ENCODE assay signal across 8 cellular contexts in genomic region chr1:165403835-165404482, GRCh38. TPM values are rescaled to one million over a fixed set of nuclear protein-coding genes. Genes with fewer than 3 reads are reported as not detected.
A peak's percentile ranks its signal among the peaks of the same experiment; 100 is the strongest.
DNase-seq lines count a peak whose midpoint lies in the region; ATAC-seq and TF ChIP-seq lines count a peak whose summit lies in the region.

No MANE protein-coding gene starts in this region.

- H3K27ac Mint-ChIP-seq in natural killer cell treated with Interleukin-12 subunit alpha and Interleukin-12 subunit beta and Interleukin-15 and Interleukin-18, amount 100 ng/mL, for 72 hours, result no peak overlapping the region

- H3K9me3 Mint-ChIP-seq in natural killer cell treated with Interleukin-12 subunit alpha and Interleukin-12 subunit beta and Interleukin-15 and Interleukin-18, amount 100 ng/mL, for 72 hours, result no peaks in the 10 kb centered on the region

- peak; percentile 43 to 61 for ATAC-seq in natural killer cell treated with Interleukin-12 subunit alpha and Interleukin-12 subunit beta and Interleukin-15 and Interleukin-18, amount 100 ng/mL, for 72 hours
- ATAC-seq in GM18861 (IDR thresholded peaks at IDR 0.05; ENCODE audit: unreplicated experiment) (no peak), GM18520 (IDR thresholded peaks at IDR 0.05; ENCODE audit: unreplicated experiment) (no peak)

- DNase-seq in D341Med (ENCODE audit: low spot score), result peak; percentile 78
- peak; percentile 30 for DNase-seq in GM19238 (ENCODE audit: insufficient read length, low spot score)
- peak; percentile 10 for DNase-seq in HT1080 (ENCODE audit: low read depth)
- peak; percentile 9 for DNase-seq in SK-N-DZ (ENCODE audit: low spot score)
- peak; percentile 38 for DNase-seq in epithelial cell of esophagus (ENCODE audit: low read depth)
- DNase-seq in natural killer cell treated with Interleukin-12 subunit alpha and Interleukin-12 subunit beta and Interleukin-15 and Interleukin-18, amount 100 ng/mL, for 72 hours (ENCODE audit: low spot score), result no peak

- no peak overlapping the region for H3K4me3 ChIP-seq in epithelial cell of esophagus (ENCODE audit: low read length)

- no peak overlapping the region for H3K4me3 Mint-ChIP-seq in natural killer cell treated with Interleukin-12 subunit alpha and Interleukin-12 subunit beta and Interleukin-15 and Interleukin-18, amount 100 ng/mL, for 72 hours

- H3K36me3 Mint-ChIP-seq in natural killer cell treated with Interleukin-12 subunit alpha and Interleukin-12 subunit beta and Interleukin-15 and Interleukin-18, amount 100 ng/mL, for 72 hours, result no peaks in the 10 kb centered on the region

- H3K27me3 Mint-ChIP-seq in natural killer cell treated with Interleukin-12 subunit alpha and Interleukin-12 subunit beta and Interleukin-15 and Interleukin-18, amount 100 ng/mL, for 72 hours, result peaks cover 20 to 22% of the 10 kb centered on the region in 2 donors

- H3K4me1 Mint-ChIP-seq in natural killer cell treated with Interleukin-12 subunit alpha and Interleukin-12 subunit beta and Interleukin-15 and Interleukin-18, amount 100 ng/mL, for 72 hours (ENCODE audit: low read depth in 2 of 2), result no peaks in the 10 kb centered on the region

- TF ChIP-seq CTCF in epithelial cell of esophagus (IDR thresholded peaks at IDR 0.05; ENCODE audit: insufficient read depth, low read depth, low read length, missing control alignments), result peak; percentile 71

RNA-seq across cellular contexts. Expression of gene RXRG, which starts 41.0 kb away (rescaled TPM):
- not detected in 2 replicates for total RNA-seq in HT1080 (2014; rRNA removed; shearing (Covaris generic))
- not detected in 2 replicates for polyA plus RNA-seq in HT1080 (2015; cell fraction: cytosol; rRNA removed)
- not detected in 2 replicates for polyA plus RNA-seq in HT1080 (2015; cell fraction: nucleus; rRNA removed)
- polyA plus RNA-seq in SK-N-DZ (2014; cell fraction: cytosol; rRNA removed), result not detected in 2 replicates
- not detected in 2 replicates for polyA plus RNA-seq in SK-N-DZ (2014; cell fraction: nucleus; rRNA removed)
- total RNA-seq in natural killer cell treated with Interleukin-12 subunit alpha and Interleukin-12 subunit beta and Interleukin-15 and Interleukin-18, amount 100 ng/mL, for 72 hours, result not detected

RNA-seq across cellular contexts. Expression of gene LMX1A, which starts 47.4 kb away (rescaled TPM):
- not detected in 2 replicates for total RNA-seq in HT1080 (2014; rRNA removed; shearing (Covaris generic))
- not detected in 2 replicates for polyA plus RNA-seq in HT1080 (2015; cell fraction: cytosol; rRNA removed)
- not detected in 2 replicates for polyA plus RNA-seq in HT1080 (2015; cell fraction: nucleus; rRNA removed)
- polyA plus RNA-seq in SK-N-DZ (2014; cell fraction: cytosol; rRNA removed), result 0.46 and 1.4 TPM in 2 replicates
- polyA plus RNA-seq in SK-N-DZ (2014; cell fraction: nucleus; rRNA removed), result 0.19 and 1.1 TPM in 2 replicates
- total RNA-seq in natural killer cell treated with Interleukin-12 subunit alpha and Interleukin-12 subunit beta and Interleukin-15 and Interleukin-18, amount 100 ng/mL, for 72 hours, result not detected

Comparison
In these comparisons a context has a peak if more than half of its experiments do, and no peak if none do; other contexts are left out.
1. ATAC-seq: peak in natural killer cell treated with Interleukin-12 subunit alpha and Interleukin-12 subunit beta and Interleukin-15 and Interleukin-18, amount 100 ng/mL, for 72 hours (2 of 2); none in GM18861 (single experiment) and GM18520 (single experiment).